In the genomic region with DNA sequence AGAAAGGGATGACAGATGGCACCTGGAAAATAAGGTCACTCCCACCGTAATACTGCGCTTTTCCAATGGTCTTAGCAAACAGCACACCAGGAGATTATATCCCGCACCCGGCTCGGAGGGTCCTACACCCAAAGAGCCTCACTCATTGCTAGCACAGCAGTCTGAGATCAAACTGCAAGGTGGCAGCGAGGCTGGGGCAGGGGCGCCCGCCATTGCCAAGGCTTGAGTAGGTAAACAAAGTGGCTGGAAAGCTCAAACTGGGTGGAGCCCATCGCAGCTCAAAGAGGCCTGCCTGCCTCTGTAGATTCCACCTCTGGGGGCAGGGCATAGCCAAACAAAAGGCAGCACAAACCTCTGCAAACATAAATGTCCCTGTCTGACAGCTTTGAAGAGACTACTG, we compare ENCODE assay signal across 4 cellular contexts.
DNase-seq lines count a peak whose midpoint lies in the region; ATAC-seq and TF ChIP-seq lines count a peak whose summit lies in the region.
"Not testable (repeated sequence)": the region's sequence is repeated elsewhere in the genome, so short reads cannot be mapped to it uniquely, and the experiment has no call there.

No MANE protein-coding gene starts in this region.

- not testable (repeated sequence) for TF ChIP-seq POLR2A in spleen (IDR thresholded peaks at IDR 0.05)

- 87 to 99% (median 95%) methylated on average over 9 of the region's 9 CpGs for WGBS in spleen, 5 donors

- TF ChIP-seq CTCF in spleen (IDR thresholded peaks at IDR 0.05 in 8 of 11, conservative IDR thresholded peaks at IDR 0.05 in 3 of 11); upper lobe of right lung (IDR thresholded peaks at IDR 0.05): not testable (repeated sequence)

- peaks cover 0 to 27% (median 18%) of the 10 kb centered on the region in 8 donors for H3K9me3 ChIP-seq in spleen
- H3K9me3 ChIP-seq in upper lobe of right lung: not testable (repeated sequence)

- not testable (repeated sequence) for H3K4me3 ChIP-seq in spleen, upper lobe of right lung

- DNase-seq in Right ventricle myocardium inferior (ENCODE audit: missing footprints): peak; percentile 43
- DNase-seq in posterior vena cava (ENCODE audit: low spot score): peak; percentile 50
- peak; percentile 59 for DNase-seq in spleen
- DNase-seq in upper lobe of right lung: peak; percentile 41

- not testable (repeated sequence) for H3K27me3 ChIP-seq in spleen (replicated peaks in 1 of 7); upper lobe of right lung

- not testable (repeated sequence) for H3K4me1 ChIP-seq in spleen, upper lobe of right lung

- not testable (repeated sequence) for H3K27ac ChIP-seq in spleen, upper lobe of right lung

- ATAC-seq in Right ventricle myocardium inferior, upper lobe of right lung: not testable (repeated sequence)

- H3K36me3 ChIP-seq in spleen, upper lobe of right lung: not testable (repeated sequence)

- intact Hi-C loops in Right ventricle myocardium inferior (cut with DNase I); posterior vena cava (cut with DNase I); spleen (cut with DNase I; ENCODE audit: low total_unique reads); upper lobe of right lung (cut with DNase I): not testable (repeated sequence)
